In genomic region chr5:1259806-1260480, GRCh38 we compare ENCODE assay signal across 27 cellular contexts. TPM values are rescaled to one million over a fixed set of nuclear protein-coding genes. Genes with fewer than 3 reads are reported as not detected.
DNase-seq lines count a peak whose midpoint lies in the region; ATAC-seq, FAIRE-seq and TF ChIP-seq lines count a peak whose summit lies in the region.
"Had no signal": no experiment of that assay in that cellular context is flagged by ENCODE, and none has a peak within 500 bp of the region (broad histone marks: within the 10 kb centered on the region; RNA-seq: fewer than 3 reads in every experiment).

No MANE protein-coding gene starts in this region.

- H3K9ac ChIP-seq in K562 (ENCODE audit: insufficient read depth in 1 of 2, low read depth in 2 of 2, low read length in 2 of 2) = no peak overlapping the region
- H3K9ac ChIP-seq in neuronal stem cell (ENCODE audit: low read depth, low read length, poor library complexity) = peak overlapping the region; percentile 82
- H3K9ac ChIP-seq: BLaER1 treated with 17β-estradiol and CSF1 and Interleukin-3, amounts not matched to agents 10 nM and 100 nM; GM23248 had no signal

- H3K36me3 ChIP-seq in left ventricle myocardium inferior (no peaks in the 10 kb centered on the region), K562 (ENCODE audit: control insufficient read depth, insufficient read depth, low read length) (no peaks in the 10 kb centered on the region), neuronal stem cell (replicated peaks in 1 of 2; ENCODE audit: control insufficient read depth in 2 of 2, insufficient read depth in 2 of 2, low read length in 2 of 2) (peaks cover 0 to 20% of the 10 kb centered on the region in 2 donors)
- H3K36me3 ChIP-seq: BE2C had no signal

- no TSS peak for BruUV-seq in K562 (replicated peaks; lab: Mats Ljungman, UMichigan)

- H3K79me2 ChIP-seq in K562 (ENCODE audit: control insufficient read depth, insufficient read depth, low read length) = no peaks in the 10 kb centered on the region

- H2BK12ac ChIP-seq in neuronal stem cell (ENCODE audit: low read length) = no peak overlapping the region

- no peaks in the 10 kb centered on the region for H3K36me3 Mint-ChIP-seq in immature natural killer cell
- H3K36me3 Mint-ChIP-seq: CD14-positive monocyte; CD8-positive, alpha-beta memory T cell had no signal

- no peak overlapping the region for H3K4ac ChIP-seq in neuronal stem cell (ENCODE audit: low read length)

- H2BK15ac ChIP-seq in neuronal stem cell (ENCODE audit: low read length) = no peak overlapping the region

- TF ChIP-seq EP300 in K562 (IDR thresholded peaks at IDR 0.05; ENCODE audit: low read length) = no peak

- intact Hi-C loops in right cardiac atrium (cut with DNase I) = no loop called here
- intact Hi-C loops in left ventricle myocardium inferior (cut with micrococcal nuclease) = no loop called here
- intact Hi-C loops in K562 (cut with micrococcal nuclease) = no loop called here

- TF ChIP-seq POLR2A in K562 (conservative IDR thresholded peaks at IDR 0.05) = no peak

- no peak overlapping the region for H3K18ac ChIP-seq in neuronal stem cell (ENCODE audit: low read length)

- no peak overlapping the region for H3K4me2 ChIP-seq in K562 (ENCODE audit: insufficient read depth, low read length)
- no peak overlapping the region for H3K4me2 ChIP-seq in neuronal stem cell (ENCODE audit: insufficient read depth, low read length, poor library complexity, severe bottlenecking)
- H3K4me2 ChIP-seq: A549; BLaER1 treated with 17β-estradiol and CSF1 and Interleukin-3, amounts not matched to agents 10 nM and 100 nM had no signal

- ATAC-seq in right cardiac atrium (no peak), K562 (no peak), GM21825 (IDR thresholded peaks at IDR 0.05; ENCODE audit: unreplicated experiment) (no peak), HG03159 (IDR thresholded peaks at IDR 0.05; ENCODE audit: unreplicated experiment) (no peak)
- ATAC-seq: A549, HCT116 had no signal

- peaks cover 22% of the 10 kb centered on the region for H4K20me1 ChIP-seq in K562 (replicated peaks; ENCODE audit: control insufficient read depth, insufficient read depth, low read length)

- H3K79me1 ChIP-seq in neuronal stem cell (ENCODE audit: low read depth, low read length) = no peaks in the 10 kb centered on the region

- FAIRE-seq in HTR-8/SVneo (lab: Jason Lieb, UNC) (peak; percentile 86), K562 (lab: Jason Lieb, UNC) (no peak)
- FAIRE-seq: A549, D721Med, G401.6, GM12892 had no signal

- CTCF ChIA-PET in K562 (lab: Yijun Ruan, JAX; ENCODE audit: low intra/inter-chr PET ratio) = interaction anchor here (0.5 kb wide), 1 partner anchor 50 kb away, joined by 3 read pairs; no protein-coding TSS in a partner anchor

- H3K9me1 ChIP-seq in K562 (ENCODE audit: control insufficient read depth, insufficient read depth, low read length) = no peaks in the 10 kb centered on the region

- no peak overlapping the region for H3K27ac Mint-ChIP-seq in immature natural killer cell
- H3K27ac Mint-ChIP-seq: CD4-positive, alpha-beta T cell; CD8-positive, alpha-beta memory T cell; HFFc6 had no signal

- no peak overlapping the region for H3K4me3 Mint-ChIP-seq in immature natural killer cell
- H3K4me3 Mint-ChIP-seq: CD14-positive monocyte; CD4-positive, alpha-beta T cell; CD8-positive, alpha-beta memory T cell; H9; HFFc6 had no signal

- H2AFZ ChIP-seq in K562 (ENCODE audit: low read depth, low read length) (no peak overlapping the region), neuronal stem cell (ENCODE audit: low read length) (no peak overlapping the region)
- H2AFZ ChIP-seq: GM23248 had no signal

- H3K23ac ChIP-seq in neuronal stem cell (ENCODE audit: low read depth, low read length, poor library complexity) = peak overlapping the region; percentile 2

- no peak for TF ChIP-seq CTCF in left ventricle myocardium inferior (IDR thresholded peaks at IDR 0.05; ENCODE audit: borderline replicate concordance)
- TF ChIP-seq CTCF in K562 (IDR thresholded peaks at IDR 0.05 in 2 of 3, conservative IDR thresholded peaks at IDR 0.05 in 1 of 3; ENCODE audit: insufficient read depth in 2 of 3, low read depth in 1 of 3, low read length in 3 of 3) = no peak

- no peak overlapping the region for H2BK120ac ChIP-seq in neuronal stem cell (ENCODE audit: low read depth, low read length)

- peak overlapping the region; percentile 2 for H3K14ac ChIP-seq in neuronal stem cell (ENCODE audit: low read length)

- H2AK5ac ChIP-seq in neuronal stem cell (ENCODE audit: low read depth, low read length) = no peak overlapping the region

- peaks cover 0 to 3% (median 0%) of the 10 kb centered on the region in 6 donors for H3K9me3 Mint-ChIP-seq in immature natural killer cell
- H3K9me3 Mint-ChIP-seq: CD4-positive, alpha-beta T cell; CD8-positive, alpha-beta memory T cell; H9 had no signal

- peak overlapping the region; percentile 53 for H4K8ac ChIP-seq in neuronal stem cell (ENCODE audit: low read depth, low read length)

- H3K27ac ChIP-seq in right cardiac atrium (ENCODE audit: low read length) (no peak overlapping the region), left ventricle myocardium inferior (replicated peaks) (no peak overlapping the region), K562 (ENCODE audit: extremely low read depth, low read depth, low read length) (no peak overlapping the region), neuronal stem cell (replicated peaks; ENCODE audit: low read length) (no peak overlapping the region)
- H3K27ac ChIP-seq: A549; BLaER1 treated with 17β-estradiol and CSF1 and Interleukin-3, amounts not matched to agents 10 nM and 100 nM; GM23248 had no signal

- no peak for TF ChIP-seq RAD21 in K562 (CRISPR knock-in tag; conservative IDR thresholded peaks at IDR 0.05 in 1 of 2, IDR thresholded peaks at IDR 0.05 in 1 of 2)

- peaks cover 6 to 9% of the 10 kb centered on the region in 2 donors for H3K4me1 Mint-ChIP-seq in immature natural killer cell
- H3K4me1 Mint-ChIP-seq: CD14-positive monocyte had no signal

- H3K4me3 ChIP-seq in right cardiac atrium (ENCODE audit: low read length) (no peak overlapping the region), left ventricle myocardium inferior (no peak overlapping the region), K562 (no peak overlapping the region), neuronal stem cell (ENCODE audit: low read length in 2 of 2) (peak overlapping the region in 1 of 2 donors; percentile 70)
- H3K4me3 ChIP-seq: A549; BLaER1 treated with 17β-estradiol and CSF1 and Interleukin-3, amounts not matched to agents 10 nM and 100 nM; GM23248 had no signal

- in situ Hi-C loops in K562 (cut with MboI) = no loop called here

- 93% methylated on average over 23 of the region's 23 CpGs for WGBS in right cardiac atrium
- 40% methylated on average over 20 of the region's 23 CpGs for WGBS in K562 (ENCODE audit: insufficient coverage, low coverage, missing lambda C conversion rate)
- no CpG with 5 or more reads among the region's 23 CpGs for WGBS in neuronal stem cell (ENCODE audit: extremely low coverage in 2 of 2, insufficient read length in 2 of 2, insufficient replicate concordance in 1 of 2), 2 donors

- DNase-seq in right cardiac atrium (peak in 2 of 3 donors; percentile 14 to 18), left ventricle myocardium inferior (no peak), HTR-8/SVneo (ENCODE audit: insufficient read length, low spot score) (no peak), K562 (ENCODE audit: extremely low read depth in 1 of 4, low spot score in 3 of 4) (no peak), neuronal stem cell (ENCODE audit: low spot score) (no peak), immature natural killer cell (no peak)
- DNase-seq: 8988T; ACHN; AML-193; BE2C; CD4-positive, alpha-beta T cell; CD8-positive, alpha-beta memory T cell; DMS 273 treated with DMSO at 0.1 percent for 48 hours; DMS79; GM23248; H9; HFFc6 had no signal

- no peak overlapping the region for H2BK5ac ChIP-seq in neuronal stem cell (ENCODE audit: low read length)

- H3K27me3 ChIP-seq in right cardiac atrium (ENCODE audit: control insufficient read depth, insufficient read depth) = no peaks in the 10 kb centered on the region
- peaks cover 15% of the 10 kb centered on the region for H3K27me3 ChIP-seq in left ventricle myocardium inferior (ENCODE audit: low read depth)
- peaks cover 6 to 34% of the 10 kb centered on the region in 2 experiments; a peak in 4 of 5 replicates for H3K27me3 ChIP-seq in K562 (ENCODE audit: control insufficient read depth in 2 of 2, insufficient read depth in 2 of 2, low read length in 2 of 2)
- peaks cover 0 to 10% (median 0%) of the 10 kb centered on the region in 3 experiments for H3K27me3 ChIP-seq in neuronal stem cell (ENCODE audit: control insufficient read depth in 3 of 3, insufficient read depth in 3 of 3, low read depth in 1 of 3, low read length in 3 of 3)
- H3K27me3 ChIP-seq: BE2C; BLaER1 treated with 17β-estradiol and CSF1 and Interleukin-3, amounts not matched to agents 10 nM and 100 nM had no signal

- peaks cover 0 to 5% (median 0%) of the 10 kb centered on the region in 3 donors for H3K27me3 Mint-ChIP-seq in immature natural killer cell (ENCODE audit: low read depth in 3 of 3)
- H3K27me3 Mint-ChIP-seq: CD4-positive, alpha-beta T cell; CD8-positive, alpha-beta memory T cell had no signal

- H3K9me3 ChIP-seq in right cardiac atrium (ENCODE audit: control insufficient read depth, low read length) = peaks cover 9% of the 10 kb centered on the region
- H3K9me3 ChIP-seq in left ventricle myocardium inferior (replicated peaks) = peaks cover 37% of the 10 kb centered on the region
- H3K9me3 ChIP-seq in K562 (replicated peaks; ENCODE audit: control insufficient read depth, insufficient read depth, low read depth, low read length) = no peaks in the 10 kb centered on the region
- peaks cover 0 to 35% of the 10 kb centered on the region in 2 donors for H3K9me3 ChIP-seq in neuronal stem cell (replicated peaks in 1 of 2; ENCODE audit: control insufficient read depth in 2 of 2, insufficient read depth in 1 of 2, low read depth in 1 of 2, low read length in 2 of 2)
- H3K9me3 ChIP-seq: A549; BE2C; BLaER1 treated with 17β-estradiol and CSF1 and Interleukin-3, amounts not matched to agents 10 nM and 100 nM had no signal

- H4K91ac ChIP-seq in neuronal stem cell (ENCODE audit: low read depth, low read length, poor library complexity) = no peak overlapping the region

- POLR2A ChIA-PET in K562 (lab: Yijun Ruan, JAX) = no interaction called here

- H3K4me1 ChIP-seq in right cardiac atrium (ENCODE audit: control insufficient read depth, insufficient read depth, low read length) (no peaks in the 10 kb centered on the region), left ventricle myocardium inferior (no peaks in the 10 kb centered on the region), K562 (replicated peaks in 1 of 2; ENCODE audit: control insufficient read depth in 2 of 2, insufficient read depth in 2 of 2, low read length in 2 of 2) (peaks cover 0 to 9% of the 10 kb centered on the region in 2 experiments; a peak in 1 of 5 replicates), neuronal stem cell (ENCODE audit: control insufficient read depth in 2 of 2, insufficient read depth in 1 of 2, low read depth in 1 of 2, low read length in 2 of 2) (peaks cover 0 to 6% of the 10 kb centered on the region in 2 donors)
- H3K4me1 ChIP-seq: A549, BE2C had no signal

RNA-seq across cellular contexts. Expression of gene SLC6A18, which starts 34.8 kb away (rescaled TPM):
- total RNA-seq in right cardiac atrium (not detected), left ventricle myocardium inferior (not detected), K562 (2014; rRNA removed) (not detected in 2 replicates), K562 (2014; rRNA removed; fragmentation: Illumina TruSeq; extraction: Trizol) (not detected in 2 replicates), K562 (2015; rRNA removed; fragmentation: Illumina TruSeq; extraction: Trizol) (not detected in 2 replicates), K562 (2021) (not detected in 2 replicates)
- polyA plus RNA-seq in right cardiac atrium (not detected), K562 (2011; rRNA removed) (not detected in 2 replicates), K562 (2014; fragmentation: Illumina TruSeq; extraction: Trizol) (not detected in 2 replicates), K562 (2014; fragmentation: Nextera tagmentation; extraction: Ambion mirVana) (not detected), K562 (2014; rRNA removed) (not detected in 2 replicates), immature natural killer cell (not detected)
- total RNA-seq in K562 (2011; cell fraction: chromatin; rRNA removed; ENCODE audit: low replicate concordance) = not detected in 2 replicates
- total RNA-seq in K562 (2011; cell fraction: nucleolus; rRNA removed) = not detected in 2 replicates
- total RNA-seq in K562 (2011; cell fraction: nucleoplasm; rRNA removed) = not detected in 2 replicates
- polyA plus RNA-seq in K562 (2011; cell fraction: cytosol; rRNA removed) = not detected in 2 replicates
- not detected in 2 replicates for polyA plus RNA-seq in K562 (2011; cell fraction: nucleus; rRNA removed)
- polyA plus RNA-seq in K562 (2012) = not detected in 2 replicates
- polyA minus RNA-seq in K562 (2011; rRNA and poly(A)+ RNA removed) = not detected in 2 replicates
- not detected in 2 replicates for polyA minus RNA-seq in K562 (2011; cell fraction: cytosol; rRNA and poly(A)+ RNA removed)
- polyA minus RNA-seq in K562 (2011; cell fraction: nucleus; rRNA and poly(A)+ RNA removed) = not detected in 2 replicates
- not detected for polyA plus RNA-seq in neuronal stem cell (2013, experiment 1 of 2)
- polyA plus RNA-seq in neuronal stem cell (2013, experiment 2 of 2) = not detected
- total RNA-seq: CD4-positive, alpha-beta T cell; CD8-positive, alpha-beta memory T cell; GM23248; H4; H9; HFFc6 had no signal
- polyA plus RNA-seq: A549; CD14-positive monocyte; CD8-positive, alpha-beta memory T cell; GM23248 had no signal

RNA-seq across cellular contexts. Expression of gene TERT, which starts 34.9 kb away (rescaled TPM):
- not detected for total RNA-seq in right cardiac atrium
- polyA plus RNA-seq in right cardiac atrium = not detected
- total RNA-seq in left ventricle myocardium inferior = not detected
- 14.2 and 54.7 TPM in 2 replicates for total RNA-seq in K562 (2011; cell fraction: chromatin; rRNA removed; ENCODE audit: low replicate concordance)
- 26.1 and 26.7 TPM in 2 replicates for total RNA-seq in K562 (2011; cell fraction: nucleolus; rRNA removed)
- total RNA-seq in K562 (2011; cell fraction: nucleoplasm; rRNA removed) = 10.8 and 13.8 TPM in 2 replicates
- total RNA-seq in K562 (2014; rRNA removed) = 1.7 and 2.5 TPM in 2 replicates
- total RNA-seq in K562 (2014; rRNA removed; fragmentation: Illumina TruSeq; extraction: Trizol) = 0.41 and 0.44 TPM in 2 replicates
- total RNA-seq in K562 (2015; rRNA removed; fragmentation: Illumina TruSeq; extraction: Trizol) = 0.54 and 0.83 TPM in 2 replicates
- 3.3 and 3.4 TPM in 2 replicates for total RNA-seq in K562 (2021)
- 1.4 and 2.7 TPM in 2 replicates for polyA plus RNA-seq in K562 (2011; rRNA removed)
- polyA plus RNA-seq in K562 (2011; cell fraction: cytosol; rRNA removed) = 1.3 and 3.8 TPM in 2 replicates
- polyA plus RNA-seq in K562 (2011; cell fraction: nucleus; rRNA removed) = 15.4 and 32.7 TPM in 2 replicates
- 1.0 and 1.5 TPM in 2 replicates for polyA plus RNA-seq in K562 (2012)
- polyA plus RNA-seq in K562 (2014; fragmentation: Illumina TruSeq; extraction: Trizol) = 0.48 and 1.00 TPM in 2 replicates
- under 1 TPM in 1 of 2 experiments, not detected in 1; 0.08 TPM for polyA plus RNA-seq in K562 (2014; fragmentation: Nextera tagmentation; extraction: Ambion mirVana)
- 2.2 and 4.5 TPM in 2 replicates for polyA plus RNA-seq in K562 (2014; rRNA removed)
- 0.69 and 1.6 TPM in 2 replicates for polyA minus RNA-seq in K562 (2011; rRNA and poly(A)+ RNA removed)
- 1.7 and 5.3 TPM in 2 replicates for polyA minus RNA-seq in K562 (2011; cell fraction: cytosol; rRNA and poly(A)+ RNA removed)
- polyA minus RNA-seq in K562 (2011; cell fraction: nucleus; rRNA and poly(A)+ RNA removed) = 8.1 and 11.4 TPM in 2 replicates
- polyA plus RNA-seq in neuronal stem cell (2013, experiment 1 of 2) = 2.5 TPM
- polyA plus RNA-seq in neuronal stem cell (2013, experiment 2 of 2) = 2.5 TPM
- polyA plus RNA-seq in immature natural killer cell = not detected
- total RNA-seq: GM23248 had no signal
- polyA plus RNA-seq: CD14-positive monocyte; CD8-positive, alpha-beta memory T cell; GM23248 had no signal

RNA-seq across cellular contexts. Expression of gene SLC6A19, which starts 58.5 kb away (rescaled TPM):
- total RNA-seq in right cardiac atrium = not detected
- not detected for polyA plus RNA-seq in right cardiac atrium
- not detected for total RNA-seq in left ventricle myocardium inferior
- 1.7 and 3.2 TPM in 2 replicates for total RNA-seq in K562 (2011; cell fraction: chromatin; rRNA removed; ENCODE audit: low replicate concordance)
- total RNA-seq in K562 (2011; cell fraction: nucleolus; rRNA removed) = 2.1 and 2.2 TPM in 2 replicates
- total RNA-seq in K562 (2011; cell fraction: nucleoplasm; rRNA removed) = 1.5 and 1.6 TPM in 2 replicates
- total RNA-seq in K562 (2014; rRNA removed) = 0.59 and 1.3 TPM in 2 replicates
- total RNA-seq in K562 (2014; rRNA removed; fragmentation: Illumina TruSeq; extraction: Trizol) = 0.26 and 0.47 TPM in 2 replicates
- total RNA-seq in K562 (2015; rRNA removed; fragmentation: Illumina TruSeq; extraction: Trizol) = 0.43 and 0.49 TPM in 2 replicates
- total RNA-seq in K562 (2021) = 1.3 and 1.6 TPM in 2 replicates
- 0.26 and 0.65 TPM in 2 replicates for polyA plus RNA-seq in K562 (2011; rRNA removed)
- polyA plus RNA-seq in K562 (2011; cell fraction: cytosol; rRNA removed) = 0.27 and 1.1 TPM in 2 replicates
- polyA plus RNA-seq in K562 (2011; cell fraction: nucleus; rRNA removed) = 1.4 and 5.0 TPM in 2 replicates
- 4.1 and 5.2 TPM in 2 replicates for polyA plus RNA-seq in K562 (2012)
- polyA plus RNA-seq in K562 (2014; fragmentation: Illumina TruSeq; extraction: Trizol) = 0.74 and 1.1 TPM in 2 replicates
- polyA plus RNA-seq in K562 (2014; fragmentation: Nextera tagmentation; extraction: Ambion mirVana) = under 1 TPM; 0.03 to 0.04 TPM
- polyA plus RNA-seq in K562 (2014; rRNA removed) = 1.0 and 1.1 TPM in 2 replicates
- 0.21 and 1.3 TPM in 2 replicates for polyA minus RNA-seq in K562 (2011; rRNA and poly(A)+ RNA removed)
- 0.27 and 0.95 TPM in 2 replicates for polyA minus RNA-seq in K562 (2011; cell fraction: cytosol; rRNA and poly(A)+ RNA removed)
- 0.22 and 0.67 TPM in 2 replicates for polyA minus RNA-seq in K562 (2011; cell fraction: nucleus; rRNA and poly(A)+ RNA removed)
- polyA plus RNA-seq in neuronal stem cell (2013, experiment 1 of 2) = not detected
- not detected for polyA plus RNA-seq in neuronal stem cell (2013, experiment 2 of 2)
- not detected for polyA plus RNA-seq in immature natural killer cell
- total RNA-seq: CD4-positive, alpha-beta T cell; CD8-positive, alpha-beta memory T cell; GM23248; H4; H9; HFFc6 had no signal
- polyA plus RNA-seq: CD14-positive monocyte; CD8-positive, alpha-beta memory T cell; GM23248 had no signal

Comparison
In these comparisons a context has a peak if more than half of its experiments do, and no peak if none do; other contexts are left out.
1. DNase-seq: peak in right cardiac atrium (2 of 3); none in left ventricle myocardium inferior (single experiment), HTR-8/SVneo (single experiment), K562 (0 of 4), neuronal stem cell (single experiment) and immature natural killer cell (0 of 3).